In genomic region chr5:36607114-36607561, GRCh38 we compare ENCODE assay signal across 8 cellular contexts. TPM values are rescaled to one million over a fixed set of nuclear protein-coding genes. Genes with fewer than 3 reads are reported as not detected.
DNase-seq lines count a peak whose midpoint lies in the region; ATAC-seq and TF ChIP-seq lines count a peak whose summit lies in the region.

No MANE protein-coding gene starts in this region.

- peak overlapping the region; percentile 72 for H3K4me3 Mint-ChIP-seq in activated CD4-positive, alpha-beta memory T cell treated with anti-CD3 and anti-CD28 coated beads for 36 hours

- H2AFZ ChIP-seq in trophoblast cell (ENCODE audit: insufficient read depth, low read length, poor library complexity), result no peak overlapping the region

- no peaks in the 10 kb centered on the region for H3K9me3 ChIP-seq in trophoblast cell (ENCODE audit: insufficient read depth, low read depth, low read length)

- TF ChIP-seq CTCF in HFF-Myc (IDR thresholded peaks at IDR 0.05; ENCODE audit: low read depth, low read length, missing control alignments), result no peak

- no peak overlapping the region for H2BK120ac ChIP-seq in trophoblast cell (ENCODE audit: insufficient read depth, low read length, poor library complexity)

- H3K27ac Mint-ChIP-seq in activated CD4-positive, alpha-beta memory T cell treated with anti-CD3 and anti-CD28 coated beads for 36 hours, result no peak overlapping the region

- H3K27ac ChIP-seq in trophoblast cell (ENCODE audit: low read depth, low read length), result peak overlapping the region; percentile 48

- CTCF ChIA-PET in activated CD4-positive, alpha-beta memory T cell treated with anti-CD3 and anti-CD28 coated beads for 36 hours (lab: Charles Lee), result interaction anchor here (1.0 to 1.1 kb wide), 2 partner anchors 89 to 525 kb away, joined by 3 read pairs; no protein-coding TSS in a partner anchor

- no peak overlapping the region for H4K8ac ChIP-seq in trophoblast cell (ENCODE audit: low read depth, low read length)

- peaks cover 2% of the 10 kb centered on the region in 2 experiments for H3K36me3 ChIP-seq in trophoblast cell (ENCODE audit: control insufficient read depth in 1 of 2, insufficient read depth in 2 of 2, low read length in 2 of 2)

- no peak overlapping the region for H4K91ac ChIP-seq in trophoblast cell (ENCODE audit: low read depth, low read length)

- H3K4me2 ChIP-seq in trophoblast cell (ENCODE audit: low read length), result peak overlapping the region; percentile 78

- peak overlapping the region; percentile 67 for H3K4me3 ChIP-seq in HFF-Myc (replicated peaks; ENCODE audit: low read depth, low read length)
- peak overlapping the region; percentile 76 for H3K4me3 ChIP-seq in trophoblast cell (ENCODE audit: low read depth, low read length)

- H3K4me1 ChIP-seq in trophoblast cell (ENCODE audit: control insufficient read depth in 1 of 2, insufficient read depth in 2 of 2, low read length in 2 of 2), result peaks cover 0 to 4% of the 10 kb centered on the region in 2 experiments

- no peak overlapping the region for H2BK12ac ChIP-seq in trophoblast cell (ENCODE audit: low read length)

- no peak overlapping the region for H3K14ac ChIP-seq in trophoblast cell (ENCODE audit: low read length)

- H3K79me2 ChIP-seq in trophoblast cell (ENCODE audit: control insufficient read depth, insufficient read depth, low read length, poor library complexity), result peaks cover 2% of the 10 kb centered on the region

- peak overlapping the region; percentile 22 for H3K4ac ChIP-seq in trophoblast cell (ENCODE audit: low read depth, low read length)

- peaks cover 4% of the 10 kb centered on the region for H3K79me1 ChIP-seq in trophoblast cell (ENCODE audit: low read length)

- no peak overlapping the region for H2BK5ac ChIP-seq in trophoblast cell (ENCODE audit: low read depth, low read length, poor library complexity)

- peaks cover 18% of the 10 kb centered on the region for H3K4me1 Mint-ChIP-seq in activated CD4-positive, alpha-beta memory T cell treated with anti-CD3 and anti-CD28 coated beads for 36 hours (ENCODE audit: low read depth)

- no peaks in the 10 kb centered on the region for H3K27me3 ChIP-seq in trophoblast cell (ENCODE audit: insufficient read depth, low read length)

- ATAC-seq in GM21381 (IDR thresholded peaks at IDR 0.05; ENCODE audit: unreplicated experiment) (no peak), HG02642 (IDR thresholded peaks at IDR 0.05; ENCODE audit: poor library complexity, unreplicated experiment) (no peak)

- no peak overlapping the region for H3K18ac ChIP-seq in trophoblast cell (ENCODE audit: low read length)

- H3K9ac ChIP-seq in trophoblast cell (ENCODE audit: low read length), result peak overlapping the region; percentile 74

- H3K9me3 Mint-ChIP-seq in activated CD4-positive, alpha-beta memory T cell treated with anti-CD3 and anti-CD28 coated beads for 36 hours, result no peaks in the 10 kb centered on the region

- DNase-seq in AG08396 (ENCODE audit: low spot score) (peak; percentile 25), HFF-Myc (ENCODE audit: extremely low read depth, low read depth) (peak; percentile 24), glomerular visceral epithelial cell (ENCODE audit: extremely low spot score) (peak; percentile 57), trophoblast cell (peak in 1 of 2 donors; percentile 52), NCI-H1092 treated with DMSO at 0.1 percent for 48 hours (lab: John Stamatoyannopoulos, UW) (no peak)
- DNase-seq in activated CD4-positive, alpha-beta memory T cell treated with anti-CD3 and anti-CD28 coated beads for 36 hours, result no peak

- WGBS in trophoblast cell (ENCODE audit: extremely low coverage, insufficient coverage, insufficient read length), result no CpG with 5 or more reads among the region's 10 CpGs

- H2AK5ac ChIP-seq in trophoblast cell (ENCODE audit: low read length), result no peak overlapping the region

- H4K12ac ChIP-seq in trophoblast cell (ENCODE audit: low read depth, low read length), result no peak overlapping the region

- no peak overlapping the region for H3K23ac ChIP-seq in trophoblast cell (ENCODE audit: low read length)

- H3K36me3 Mint-ChIP-seq in activated CD4-positive, alpha-beta memory T cell treated with anti-CD3 and anti-CD28 coated beads for 36 hours, result no peaks in the 10 kb centered on the region

- peaks cover 54% of the 10 kb centered on the region for H3K27me3 Mint-ChIP-seq in activated CD4-positive, alpha-beta memory T cell treated with anti-CD3 and anti-CD28 coated beads for 36 hours

- POLR2A ChIA-PET in activated CD4-positive, alpha-beta memory T cell treated with anti-CD3 and anti-CD28 coated beads for 36 hours (lab: Charles Lee), result no interaction called here

- intact Hi-C loops in activated CD4-positive, alpha-beta memory T cell treated with anti-CD3 and anti-CD28 coated beads for 36 hours (cut with micrococcal nuclease), result loop anchor here (2.0 to 5.0 kb wide), 3 partner anchors 84 to 455 kb away; partner anchors contain the start of genes LMBRD2, NIPBL and SKP2

RNA-seq across cellular contexts. Expression of gene SLC1A3, which starts 0.7 kb away (rescaled TPM):
- under 1 TPM in 1 of 2 experiments, not detected in 1; 0.29 TPM for total RNA-seq in activated CD4-positive, alpha-beta memory T cell treated with anti-CD3 and anti-CD28 coated beads for 36 hours
- 49.7 and 52.2 TPM in 2 replicates for polyA plus RNA-seq in trophoblast cell (2013)

Comparison
In these comparisons a context has a peak if more than half of its experiments do, and no peak if none do; other contexts are left out.
1. DNase-seq: peak in AG08396 (single experiment), HFF-Myc (single experiment) and glomerular visceral epithelial cell (single experiment); none in activated CD4-positive, alpha-beta memory T cell treated with anti-CD3 and anti-CD28 coated beads for 36 hours (single experiment) and NCI-H1092 treated with DMSO at 0.1 percent for 48 hours (single experiment).